8 cellular contexts compared by ENCODE assay signal in the genomic region with DNA sequence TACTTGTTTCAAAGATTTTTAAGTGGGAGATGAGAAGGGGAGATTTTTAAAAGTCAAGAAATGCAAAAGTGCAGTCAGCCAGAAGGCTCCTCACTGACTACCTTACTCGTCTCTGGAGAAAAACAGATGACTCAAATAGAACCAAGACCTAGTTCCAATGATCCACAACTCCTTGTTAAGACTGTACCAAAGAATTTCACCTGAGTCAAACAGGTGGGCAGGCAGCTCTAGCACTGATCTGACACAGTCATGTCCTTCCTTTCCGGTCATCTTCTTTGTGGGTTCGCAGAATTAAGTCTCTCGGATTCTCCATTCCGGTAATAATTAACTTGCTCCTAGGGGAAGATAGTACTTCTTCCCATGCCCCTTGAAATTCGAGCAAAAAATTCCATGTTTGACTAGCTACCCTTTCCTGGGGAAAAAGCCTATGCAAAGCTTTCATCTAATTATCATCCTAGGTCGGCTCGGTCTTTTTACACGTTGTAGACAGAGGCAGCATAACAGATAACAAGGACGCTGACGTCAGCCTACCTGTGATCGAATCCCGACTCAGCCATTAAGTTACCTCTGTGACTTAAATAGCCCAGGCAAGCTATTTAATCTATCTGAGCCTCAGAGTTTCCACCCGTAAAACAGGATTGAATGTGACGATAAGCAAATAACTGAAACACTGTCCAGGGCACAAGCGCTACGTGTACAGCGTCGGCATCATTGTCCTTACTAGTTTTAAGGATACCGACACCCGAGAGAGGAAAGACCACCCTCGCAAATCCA. TPM values are rescaled to one million over a fixed set of nuclear protein-coding genes. Genes with fewer than 3 reads are reported as not detected.
DNase-seq lines count a peak whose midpoint lies in the region; ATAC-seq and TF ChIP-seq lines count a peak whose summit lies in the region.

No MANE protein-coding gene starts in this region.

- peaks cover 54 to 62% (median 55%) of the 10 kb centered on the region in 3 donors for H3K4me1 Mint-ChIP-seq in CD8-positive, alpha-beta memory T cell

- peak overlapping the region; percentile 89 for H3K4me3 ChIP-seq in CD8-positive, alpha-beta memory T cell (ENCODE audit: low read length)
- H3K4me3 ChIP-seq in WERI-Rb-1 (ENCODE audit: low read depth, low read length) (peak overlapping the region; percentile 83), lower lobe of right lung (peak overlapping the region; percentile 81)

- H3K4me3 Mint-ChIP-seq in CD8-positive, alpha-beta memory T cell: peak overlapping the region; percentile 90 to 98 (median 94)

- H3K9me3 ChIP-seq in CD8-positive, alpha-beta memory T cell (ENCODE audit: low read length): no peaks in the 10 kb centered on the region
- no peaks in the 10 kb centered on the region for H3K9me3 ChIP-seq in WERI-Rb-1 (ENCODE audit: severe bottlenecking)
- no peaks in the 10 kb centered on the region for H3K9me3 ChIP-seq in lower lobe of right lung

- intact Hi-C loops in lower lobe of right lung (cut with DNase I): no loop called here

- H3K36me3 ChIP-seq in CD8-positive, alpha-beta memory T cell (ENCODE audit: insufficient read depth, low read length): peaks cover 1% of the 10 kb centered on the region
- H3K36me3 ChIP-seq in WERI-Rb-1 (peaks cover 31% of the 10 kb centered on the region), lower lobe of right lung (peaks cover 22% of the 10 kb centered on the region)

- no peaks in the 10 kb centered on the region for H3K27me3 ChIP-seq in CD8-positive, alpha-beta memory T cell (ENCODE audit: insufficient read depth, low read length, poor library complexity, severe bottlenecking)
- H3K27me3 ChIP-seq in WERI-Rb-1 (ENCODE audit: insufficient read depth, low read depth, severe bottlenecking): no peaks in the 10 kb centered on the region
- H3K27me3 ChIP-seq in lower lobe of right lung (ENCODE audit: low read depth): no peaks in the 10 kb centered on the region

- peak; percentile 29 to 74 (median 65) for DNase-seq in CD8-positive, alpha-beta memory T cell
- DNase-seq in WERI-Rb-1 (peak; percentile 34), lower lobe of right lung (no peak), ecto neural progenitor cell (ENCODE audit: low spot score) (no peak)
- peak; percentile 6 for DNase-seq in stimulated activated naive CD4-positive, alpha-beta T cell treated with Interleukin-2 at 50 U/mL for 16 hours (lab: John Stamatoyannopoulos, UW)

- TF ChIP-seq CTCF in WERI-Rb-1 (IDR thresholded peaks at IDR 0.05; ENCODE audit: low read depth, low read length): no peak
- no peak for TF ChIP-seq CTCF in lower lobe of right lung (IDR thresholded peaks at IDR 0.05)

- peaks cover 0 to 3% of the 10 kb centered on the region in 2 donors for H3K27me3 Mint-ChIP-seq in CD8-positive, alpha-beta memory T cell

- peak overlapping the region; percentile 96 to 100 (median 100) for H3K27ac Mint-ChIP-seq in CD8-positive, alpha-beta memory T cell

- H3K36me3 Mint-ChIP-seq in CD8-positive, alpha-beta memory T cell: peaks cover 0 to 37% (median 5%) of the 10 kb centered on the region in 3 donors

- peak; percentile 16 for ATAC-seq in HG03432 (IDR thresholded peaks at IDR 0.05; ENCODE audit: unreplicated experiment)
- ATAC-seq in lower lobe of right lung: peak; percentile 28 to 39
- ATAC-seq in GM21825 (IDR thresholded peaks at IDR 0.05; ENCODE audit: unreplicated experiment): no peak

- H3K4me1 ChIP-seq in CD8-positive, alpha-beta memory T cell (ENCODE audit: insufficient read depth, low read length): peaks cover 40% of the 10 kb centered on the region
- H3K4me1 ChIP-seq in lower lobe of right lung: peaks cover 23% of the 10 kb centered on the region

- peak overlapping the region; percentile 97 for H3K27ac ChIP-seq in CD8-positive, alpha-beta memory T cell (ENCODE audit: low read depth, low read length)
- peak overlapping the region; percentile 59 for H3K27ac ChIP-seq in WERI-Rb-1
- H3K27ac ChIP-seq in cingulate gyrus (ENCODE audit: low read depth, low read length): peak overlapping the region; percentile 94
- peak overlapping the region; percentile 94 for H3K27ac ChIP-seq in lower lobe of right lung

- H3K9me3 Mint-ChIP-seq in CD8-positive, alpha-beta memory T cell: no peaks in the 10 kb centered on the region

- POLR2A ChIA-PET in CD8-positive, alpha-beta memory T cell (lab: Charles Lee): interaction anchor here (1.0 to 2.4 kb wide), 2 partner anchors 10 to 543 kb away, joined by 3 to 20 read pairs; a partner anchor contains a TSS

- CTCF ChIA-PET in CD8-positive, alpha-beta memory T cell (lab: Charles Lee): interaction anchor here (0.8 to 1.1 kb wide), 2 partner anchors 14 to 757 kb away, joined by 3 read pairs; no protein-coding TSS in a partner anchor

RNA-seq across cellular contexts. Expression of a gene that starts 0.7 kb away (rescaled TPM):
- total RNA-seq in CD8-positive, alpha-beta memory T cell: 10 to 100 TPM; 50.5 to 58.0 TPM
- 157 TPM for polyA plus RNA-seq in CD8-positive, alpha-beta memory T cell
- total RNA-seq in lower lobe of right lung: 38.7 TPM

RNA-seq across cellular contexts. Expression of a gene that starts 9.0 kb away (rescaled TPM):
- 10 to 100 TPM; 34.7 to 36.5 TPM for total RNA-seq in CD8-positive, alpha-beta memory T cell
- 21.4 TPM for polyA plus RNA-seq in CD8-positive, alpha-beta memory T cell
- 26.0 TPM for total RNA-seq in lower lobe of right lung

RNA-seq across cellular contexts. Expression of a gene that starts 44.5 kb away (rescaled TPM):
- 1 to 10 TPM; 1.2 to 2.1 TPM for total RNA-seq in CD8-positive, alpha-beta memory T cell
- polyA plus RNA-seq in CD8-positive, alpha-beta memory T cell: 0.98 TPM
- total RNA-seq in lower lobe of right lung: 18.4 TPM

RNA-seq across cellular contexts. Expression of a gene that starts 44.7 kb away (rescaled TPM):
- total RNA-seq in CD8-positive, alpha-beta memory T cell: under 1 TPM; 0.42 to 0.71 TPM
- not detected for polyA plus RNA-seq in CD8-positive, alpha-beta memory T cell
- 17.3 TPM for total RNA-seq in lower lobe of right lung

Comparison
In these comparisons a context has a peak if more than half of its experiments do, and no peak if none do; other contexts are left out.
1. DNase-seq: peak in CD8-positive, alpha-beta memory T cell (5 of 5), WERI-Rb-1 (single experiment) and stimulated activated naive CD4-positive, alpha-beta T cell treated with Interleukin-2 at 50 U/mL for 16 hours (single experiment); none in lower lobe of right lung (single experiment) and ecto neural progenitor cell (single experiment).
2. Peak in every context shown above with its lines, with median percentiles within 50 percentile points of each other: H3K27ac ChIP-seq and H3K4me3 ChIP-seq.